Comparison of ENCODE assay signal across 8 cellular contexts in genomic region chr11:6682936-6683861, GRCh38. TPM values are rescaled to one million over a fixed set of nuclear protein-coding genes. Genes with fewer than 3 reads are reported as not detected.
DNase-seq lines count a peak whose midpoint lies in the region; ATAC-seq, FAIRE-seq and TF ChIP-seq lines count a peak whose summit lies in the region.

MRPL17 (minus strand) TSS chr11:6683340; CDS start chr11:6683296, 44 bp downstream.

- FAIRE-seq in pancreas (lab: Jason Lieb, UNC) = peak; percentile 88

- H3K9me3 ChIP-seq in pancreas = no peaks in the 10 kb centered on the region
- H3K9me3 ChIP-seq in tibial artery = no peaks in the 10 kb centered on the region

- peak; percentile 94 for DNase-seq in NCI-H1417 treated with DMSO at 0.1 percent for 48 hours (lab: John Stamatoyannopoulos, UW)
- peak; percentile 98 for DNase-seq in SW480 (ENCODE audit: low spot score)
- peak; percentile 99 for DNase-seq in activated naive CD8-positive, alpha-beta T cell treated with anti-CD3 and anti-CD28 coated beads, Interleukin-2, amount 50 U/mL, for 24 hours
- DNase-seq in Right ventricle myocardium superior = peak; percentile 99
- peak; percentile 98 to 100 (median 99) for DNase-seq in pancreas
- DNase-seq in tibial artery = peak; percentile 98 to 100

- TF ChIP-seq CTCF in GM12875 (IDR thresholded peaks at IDR 0.05; ENCODE audit: borderline replicate concordance, insufficient read depth, low read depth, low read length) (peak; percentile 84), pancreas (IDR thresholded peaks at IDR 0.05) (peak; percentile 78 to 92 (median 84)), tibial artery (IDR thresholded peaks at IDR 0.05) (peak; percentile 88 to 93)

- intact Hi-C loops in Right ventricle myocardium superior (cut with DNase I) = loop anchor here (5.0 kb wide), 2 partner anchors 81 to 151 kb away; partner anchors contain the start of genes ILK and RRP8
- intact Hi-C loops in pancreas (cut with DNase I) = loop anchor here in 1 of 3 donors (10.0 kb wide), 2 partner anchors 68 to 148 kb away; partner anchors contain the start of genes TAF10 and TPP1
- intact Hi-C loops in tibial artery (cut with DNase I; ENCODE audit: low total_unique reads) = loop anchor here (5.0 to 10.0 kb wide), 2 partner anchors 156 to 288 kb away; partner anchors contain the start of gene SMPD1

- peaks cover 34% of the 10 kb centered on the region for H3K4me1 Mint-ChIP-seq in activated naive CD8-positive, alpha-beta T cell treated with anti-CD3 and anti-CD28 coated beads, Interleukin-2, amount 50 U/mL, for 24 hours

- H3K27me3 Mint-ChIP-seq in activated naive CD8-positive, alpha-beta T cell treated with anti-CD3 and anti-CD28 coated beads, Interleukin-2, amount 50 U/mL, for 24 hours = peaks cover 4% of the 10 kb centered on the region

- no peaks in the 10 kb centered on the region for H3K27me3 ChIP-seq in pancreas
- no peaks in the 10 kb centered on the region for H3K27me3 ChIP-seq in tibial artery

- H3K27ac ChIP-seq in pancreas = peak within 1 kb of the TSS; percentile 60 to 92 (median 79)
- H3K27ac ChIP-seq in tibial artery = peak within 1 kb of the TSS; percentile 89 to 94

- H3K4me3 ChIP-seq in GM12875 (ENCODE audit: low read depth, low read length) (peak within 1 kb of the TSS; percentile 99), pancreas (peak within 1 kb of the TSS; percentile 48 to 82 (median 54)), tibial artery (peak within 1 kb of the TSS; percentile 76 to 93)

- 0% methylated on average over 70 of the region's 70 CpGs for WGBS in pancreas, 2 donors

- H3K27ac Mint-ChIP-seq in activated naive CD8-positive, alpha-beta T cell treated with anti-CD3 and anti-CD28 coated beads, Interleukin-2, amount 50 U/mL, for 24 hours = peak within 1 kb of the TSS; percentile 100

- H3K36me3 ChIP-seq in pancreas = no peaks in the 10 kb centered on the region
- peaks cover 0 to 17% (median 0%) of the 10 kb centered on the region in 3 donors for H3K36me3 ChIP-seq in tibial artery

- peak; percentile 95 for ATAC-seq in HG02798 (IDR thresholded peaks at IDR 0.05; ENCODE audit: poor library complexity, unreplicated experiment)
- ATAC-seq in activated naive CD8-positive, alpha-beta T cell treated with anti-CD3 and anti-CD28 coated beads, Interleukin-2, amount 50 U/mL, for 24 hours = peak; percentile 97
- ATAC-seq in Right ventricle myocardium superior (ENCODE audit: poor library complexity) = peak; percentile 98
- peak; percentile 96 to 99 (median 98) for ATAC-seq in pancreas

- H3K9me3 Mint-ChIP-seq in activated naive CD8-positive, alpha-beta T cell treated with anti-CD3 and anti-CD28 coated beads, Interleukin-2, amount 50 U/mL, for 24 hours = no peaks in the 10 kb centered on the region

- H3K4me1 ChIP-seq in pancreas (peaks cover 5 to 15% (median 11%) of the 10 kb centered on the region in 3 donors), tibial artery (peaks cover 0 to 24% (median 20%) of the 10 kb centered on the region in 4 donors)

- H3K4me3 Mint-ChIP-seq in activated naive CD8-positive, alpha-beta T cell treated with anti-CD3 and anti-CD28 coated beads, Interleukin-2, amount 50 U/mL, for 24 hours = peak within 1 kb of the TSS; percentile 99

- H3K36me3 Mint-ChIP-seq in activated naive CD8-positive, alpha-beta T cell treated with anti-CD3 and anti-CD28 coated beads, Interleukin-2, amount 50 U/mL, for 24 hours (ENCODE audit: low read depth) = peaks cover 39% of the 10 kb centered on the region

RNA-seq across cellular contexts. Expression of gene MRPL17, which starts in this region (rescaled TPM):
- 46.5 TPM for total RNA-seq in Right ventricle myocardium superior
- 10 to 100 TPM; 10.6 to 24.5 (median 19.8) TPM for total RNA-seq in pancreas
- 10 to 100 TPM; 33.6 to 33.8 TPM for polyA plus RNA-seq in pancreas

Comparison
In these comparisons a context has a peak if more than half of its experiments do, and no peak if none do; other contexts are left out.
1. Peak in every context shown above with its lines: DNase-seq, ATAC-seq, H3K4me3 ChIP-seq and H3K27ac ChIP-seq.